Comparison of ENCODE assay signal across 29 cellular contexts in the genomic region with DNA sequence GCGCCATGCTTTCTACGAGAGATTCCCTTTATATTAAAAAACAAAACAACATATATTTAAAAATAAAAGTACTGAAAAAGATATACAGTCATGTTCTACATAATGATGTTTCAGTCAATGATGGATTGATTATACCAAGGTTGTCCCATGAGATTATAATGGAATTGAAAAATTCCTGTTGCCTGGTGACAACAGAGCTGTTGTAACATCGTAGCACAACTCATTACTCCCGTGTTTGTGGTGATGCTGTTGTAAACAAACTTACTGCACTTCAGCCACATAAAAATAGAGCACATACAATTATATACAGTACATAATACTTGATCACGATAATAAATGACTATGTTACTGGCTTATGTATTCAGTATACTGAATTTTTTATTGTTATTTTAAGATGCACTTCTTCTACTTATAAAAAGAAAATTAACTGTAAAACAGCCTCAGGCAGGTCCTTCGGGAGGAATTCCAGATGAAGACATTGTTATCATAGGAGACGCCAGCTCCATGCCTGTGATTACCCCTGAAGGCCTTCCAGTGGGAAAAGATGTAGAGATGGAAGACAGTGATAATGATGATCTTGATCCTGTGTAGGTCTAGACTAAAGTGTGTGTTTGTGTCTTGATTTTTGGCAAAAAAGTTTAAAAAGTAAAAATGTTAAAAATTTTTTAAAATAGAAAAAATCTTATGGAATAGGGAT. TPM values are rescaled to one million over a fixed set of nuclear protein-coding genes. Genes with fewer than 3 reads are reported as not detected.
"Had no signal": no experiment of that assay in that cellular context is flagged by ENCODE, and none has a peak within 500 bp of the region (broad histone marks: within the 10 kb centered on the region; RNA-seq: fewer than 3 reads in every experiment).

No MANE protein-coding gene starts in this region.

- H3K27me3 ChIP-seq: left lung, right atrium auricular region, stomach, testis, tibial artery, upper lobe of left lung had no signal

- H3K27ac ChIP-seq: epithelial cell of prostate, left lung, prostate gland, right atrium auricular region, stomach, testis, tibial artery, upper lobe of left lung had no signal

- H3K4me3 ChIP-seq: left lung, prostate gland, right atrium auricular region, stomach, testis, tibial artery, upper lobe of left lung had no signal

- H3K4me1 ChIP-seq: prostate gland, right atrium auricular region, stomach, testis, tibial artery, upper lobe of left lung had no signal

- H3K36me3 ChIP-seq: prostate gland, right atrium auricular region, stomach, tibial artery, upper lobe of left lung had no signal

- ATAC-seq: esophagus mucosa; left cardiac atrium; left lung; naive thymus-derived CD8-positive, alpha-beta T cell; sciatic nerve; stimulated activated effector memory CD8-positive, alpha-beta T cell treated with anti-CD3 and anti-CD28 coated beads, Interleukin-12 subunit alpha, Interleukin-12 subunit beta, amount 100 ng/mL, for 72 hours had no signal

- DNase-seq: effector CD8-positive, alpha-beta T cell; endodermal cell; hypothalamus; left cardiac atrium; left lung; mammary epithelial cell; naive thymus-derived CD8-positive, alpha-beta T cell; nephron progenitor cell; nucleus accumbens; stimulated activated CD4-positive, alpha-beta T cell treated with anti-CD3 and anti-CD28 coated beads, Interleukin-2, amount 100 ng/mL, for 24 hours; stimulated activated CD4-positive, alpha-beta T cell treated with anti-CD3 and anti-CD28 coated beads, Interleukin-4, amount 100 ng/mL, for 24 hours; stimulated activated naive CD4-positive, alpha-beta T cell treated with Interleukin-2 at 50 U/mL for 16 hours; stomach; testis; tibial artery; upper lobe of left lung had no signal

- H3K9me3 ChIP-seq: prostate gland, testis had no signal

RNA-seq across cellular contexts. Expression of gene CCR1, which starts 11.7 kb away (rescaled TPM):
- total RNA-seq: kidney epithelial cell, mammary epithelial cell, osteocyte had no signal

RNA-seq across cellular contexts. Expression of gene CCR3, which starts 45.9 kb away (rescaled TPM):
- total RNA-seq: cerebellum; endodermal cell; esophagus mucosa; frontal cortex; kidney epithelial cell; left cardiac atrium; mesenteric fat pad; myocyte; naive thymus-derived CD8-positive, alpha-beta T cell; osteocyte; prostate gland; right atrium auricular region; sciatic nerve; subcutaneous adipose tissue; testis had no signal
- polyA plus RNA-seq: mammary epithelial cell; naive thymus-derived CD8-positive, alpha-beta T cell had no signal
